Comparison of ENCODE assay signal across 1 cellular context in genomic region chr20:49713779-49714712, GRCh38.
A peak's percentile ranks its signal among the peaks of the same experiment; 100 is the strongest.
TF ChIP-seq lines count a peak whose summit lies in the region.

A gene with protein sequence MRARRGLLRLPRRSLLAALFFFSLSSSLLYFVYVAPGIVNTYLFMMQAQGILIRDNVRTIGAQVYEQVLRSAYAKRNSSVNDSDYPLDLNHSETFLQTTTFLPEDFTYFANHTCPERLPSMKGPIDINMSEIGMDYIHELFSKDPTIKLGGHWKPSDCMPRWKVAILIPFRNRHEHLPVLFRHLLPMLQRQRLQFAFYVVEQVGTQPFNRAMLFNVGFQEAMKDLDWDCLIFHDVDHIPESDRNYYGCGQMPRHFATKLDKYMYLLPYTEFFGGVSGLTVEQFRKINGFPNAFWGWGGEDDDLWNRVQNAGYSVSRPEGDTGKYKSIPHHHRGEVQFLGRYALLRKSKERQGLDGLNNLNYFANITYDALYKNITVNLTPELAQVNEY (minus strand): TSS chr20:49713878. CDS start chr20:49713690, 188 bp downstream.

TF ChIP-seq in HepG2, 621 proteins besides CTCF, POLR2A, EP300 and RAD21 (continued from another document and continues in another):
- peak; percentile 56; the same call in 1 of the 2 replicates for TF ChIP-seq TFDP1 (CRISPR knock-in tag; IDR thresholded peaks at IDR 0.05; ENCODE audit: borderline replicate concordance)
- 0 out of 2 replicates have a peak, but pooled peaks have one; percentile 30 for TF ChIP-seq NCOA2 (CRISPR knock-in tag; IDR thresholded peaks at IDR 0.05)
- no peak for TF ChIP-seq ZNF234 (CRISPR knock-in tag; conservative IDR thresholded peaks at IDR 0.05)
- no peak; the same call in 1 of the 2 replicates for TF ChIP-seq DR1 (CRISPR knock-in tag; IDR thresholded peaks at IDR 0.05)
- TF ChIP-seq ZNF282 (IDR thresholded peaks at IDR 0.05; ENCODE audit: partially characterized antibody), result no peak
- 0 out of 2 replicates have a peak, but pooled peaks have one; percentile 30 for TF ChIP-seq ZNF225 (CRISPR knock-in tag; IDR thresholded peaks at IDR 0.05)
- TF ChIP-seq RFX3 (CRISPR knock-in tag; IDR thresholded peaks at IDR 0.05), result no peak
- TF ChIP-seq SRSF4 (IDR thresholded peaks at IDR 0.05; ENCODE audit: low read depth, low read length, poor library complexity, severe bottlenecking), result no peak
- TF ChIP-seq, protein P1, sequence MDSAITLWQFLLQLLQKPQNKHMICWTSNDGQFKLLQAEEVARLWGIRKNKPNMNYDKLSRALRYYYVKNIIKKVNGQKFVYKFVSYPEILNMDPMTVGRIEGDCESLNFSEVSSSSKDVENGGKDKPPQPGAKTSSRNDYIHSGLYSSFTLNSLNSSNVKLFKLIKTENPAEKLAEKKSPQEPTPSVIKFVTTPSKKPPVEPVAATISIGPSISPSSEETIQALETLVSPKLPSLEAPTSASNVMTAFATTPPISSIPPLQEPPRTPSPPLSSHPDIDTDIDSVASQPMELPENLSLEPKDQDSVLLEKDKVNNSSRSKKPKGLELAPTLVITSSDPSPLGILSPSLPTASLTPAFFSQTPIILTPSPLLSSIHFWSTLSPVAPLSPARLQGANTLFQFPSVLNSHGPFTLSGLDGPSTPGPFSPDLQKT (CRISPR knock-in tag; IDR thresholded peaks at IDR 0.05; ENCODE audit: borderline replicate concordance), result no peak
- peak; percentile 45; the same call in 1 of the 2 replicates for TF ChIP-seq SMAD3 (CRISPR knock-in tag; IDR thresholded peaks at IDR 0.05)
- TF ChIP-seq, protein P2, sequence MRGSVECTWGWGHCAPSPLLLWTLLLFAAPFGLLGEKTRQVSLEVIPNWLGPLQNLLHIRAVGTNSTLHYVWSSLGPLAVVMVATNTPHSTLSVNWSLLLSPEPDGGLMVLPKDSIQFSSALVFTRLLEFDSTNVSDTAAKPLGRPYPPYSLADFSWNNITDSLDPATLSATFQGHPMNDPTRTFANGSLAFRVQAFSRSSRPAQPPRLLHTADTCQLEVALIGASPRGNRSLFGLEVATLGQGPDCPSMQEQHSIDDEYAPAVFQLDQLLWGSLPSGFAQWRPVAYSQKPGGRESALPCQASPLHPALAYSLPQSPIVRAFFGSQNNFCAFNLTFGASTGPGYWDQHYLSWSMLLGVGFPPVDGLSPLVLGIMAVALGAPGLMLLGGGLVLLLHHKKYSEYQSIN (CRISPR knock-in tag; IDR thresholded peaks at IDR 0.05; ENCODE audit: borderline replicate concordance), result no peak
- TF ChIP-seq, protein P3, sequence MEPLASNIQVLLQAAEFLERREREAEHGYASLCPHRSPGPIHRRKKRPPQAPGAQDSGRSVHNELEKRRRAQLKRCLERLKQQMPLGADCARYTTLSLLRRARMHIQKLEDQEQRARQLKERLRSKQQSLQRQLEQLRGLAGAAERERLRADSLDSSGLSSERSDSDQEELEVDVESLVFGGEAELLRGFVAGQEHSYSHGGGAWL (CRISPR knock-in tag; IDR thresholded peaks at IDR 0.05), result no peak
- TF ChIP-seq HNRNPK (IDR thresholded peaks at IDR 0.05; ENCODE audit: low read depth, low read length, poor library complexity, severe bottlenecking), result no peak
- TF ChIP-seq SMARCC2 (IDR thresholded peaks at IDR 0.05), result no peak
- no peak for TF ChIP-seq SNAI1 (CRISPR knock-in tag; IDR thresholded peaks at IDR 0.05; ENCODE audit: borderline replicate concordance)
- no peak for TF ChIP-seq ZBED4 (CRISPR knock-in tag; IDR thresholded peaks at IDR 0.05; ENCODE audit: borderline replicate concordance)
- no peak for TF ChIP-seq BATF2 (CRISPR knock-in tag; IDR thresholded peaks at IDR 0.05)
- no peak; the same call in 1 of the 2 replicates for TF ChIP-seq ZNF350 (CRISPR knock-in tag; IDR thresholded peaks at IDR 0.05; ENCODE audit: borderline replicate concordance, low read depth)
- peak; percentile 56 for TF ChIP-seq ZSCAN29 (CRISPR knock-in tag; conservative IDR thresholded peaks at IDR 0.05)
- TF ChIP-seq ZKSCAN8 (CRISPR knock-in tag; IDR thresholded peaks at IDR 0.05; ENCODE audit: borderline replicate concordance), result peak; percentile 64
- TF ChIP-seq NFATC3 (CRISPR knock-in tag; IDR thresholded peaks at IDR 0.05), result no peak
- TF ChIP-seq, protein P4, sequence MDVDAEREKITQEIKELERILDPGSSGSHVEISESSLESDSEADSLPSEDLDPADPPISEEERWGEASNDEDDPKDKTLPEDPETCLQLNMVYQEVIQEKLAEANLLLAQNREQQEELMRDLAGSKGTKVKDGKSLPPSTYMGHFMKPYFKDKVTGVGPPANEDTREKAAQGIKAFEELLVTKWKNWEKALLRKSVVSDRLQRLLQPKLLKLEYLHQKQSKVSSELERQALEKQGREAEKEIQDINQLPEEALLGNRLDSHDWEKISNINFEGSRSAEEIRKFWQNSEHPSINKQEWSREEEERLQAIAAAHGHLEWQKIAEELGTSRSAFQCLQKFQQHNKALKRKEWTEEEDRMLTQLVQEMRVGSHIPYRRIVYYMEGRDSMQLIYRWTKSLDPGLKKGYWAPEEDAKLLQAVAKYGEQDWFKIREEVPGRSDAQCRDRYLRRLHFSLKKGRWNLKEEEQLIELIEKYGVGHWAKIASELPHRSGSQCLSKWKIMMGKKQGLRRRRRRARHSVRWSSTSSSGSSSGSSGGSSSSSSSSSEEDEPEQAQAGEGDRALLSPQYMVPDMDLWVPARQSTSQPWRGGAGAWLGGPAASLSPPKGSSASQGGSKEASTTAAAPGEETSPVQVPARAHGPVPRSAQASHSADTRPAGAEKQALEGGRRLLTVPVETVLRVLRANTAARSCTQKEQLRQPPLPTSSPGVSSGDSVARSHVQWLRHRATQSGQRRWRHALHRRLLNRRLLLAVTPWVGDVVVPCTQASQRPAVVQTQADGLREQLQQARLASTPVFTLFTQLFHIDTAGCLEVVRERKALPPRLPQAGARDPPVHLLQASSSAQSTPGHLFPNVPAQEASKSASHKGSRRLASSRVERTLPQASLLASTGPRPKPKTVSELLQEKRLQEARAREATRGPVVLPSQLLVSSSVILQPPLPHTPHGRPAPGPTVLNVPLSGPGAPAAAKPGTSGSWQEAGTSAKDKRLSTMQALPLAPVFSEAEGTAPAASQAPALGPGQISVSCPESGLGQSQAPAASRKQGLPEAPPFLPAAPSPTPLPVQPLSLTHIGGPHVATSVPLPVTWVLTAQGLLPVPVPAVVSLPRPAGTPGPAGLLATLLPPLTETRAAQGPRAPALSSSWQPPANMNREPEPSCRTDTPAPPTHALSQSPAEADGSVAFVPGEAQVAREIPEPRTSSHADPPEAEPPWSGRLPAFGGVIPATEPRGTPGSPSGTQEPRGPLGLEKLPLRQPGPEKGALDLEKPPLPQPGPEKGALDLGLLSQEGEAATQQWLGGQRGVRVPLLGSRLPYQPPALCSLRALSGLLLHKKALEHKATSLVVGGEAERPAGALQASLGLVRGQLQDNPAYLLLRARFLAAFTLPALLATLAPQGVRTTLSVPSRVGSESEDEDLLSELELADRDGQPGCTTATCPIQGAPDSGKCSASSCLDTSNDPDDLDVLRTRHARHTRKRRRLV (CRISPR knock-in tag; IDR thresholded peaks at IDR 0.05), result no peak
- TF ChIP-seq CREBL2 (CRISPR knock-in tag; IDR thresholded peaks at IDR 0.05; ENCODE audit: borderline replicate concordance), result 0 out of 2 replicates have a peak, but pooled peaks have one; percentile 53
- TF ChIP-seq AKAP8 (CRISPR knock-in tag; IDR thresholded peaks at IDR 0.05), result no peak
- TF ChIP-seq ZNF567 (CRISPR knock-in tag; IDR thresholded peaks at IDR 0.05; ENCODE audit: borderline replicate concordance), result no peak
- TF ChIP-seq ZNF782 (CRISPR knock-in tag; IDR thresholded peaks at IDR 0.05; ENCODE audit: borderline replicate concordance), result no peak
- TF ChIP-seq RFXAP (CRISPR knock-in tag; IDR thresholded peaks at IDR 0.05; ENCODE audit: borderline replicate concordance), result no peak
- no peak for TF ChIP-seq LRRFIP1 (CRISPR knock-in tag; conservative IDR thresholded peaks at IDR 0.05)
- peak; percentile 23; the same call in 1 of the 2 replicates for TF ChIP-seq HMG20A (CRISPR knock-in tag; IDR thresholded peaks at IDR 0.05; ENCODE audit: borderline replicate concordance)
- TF ChIP-seq, protein P5, sequence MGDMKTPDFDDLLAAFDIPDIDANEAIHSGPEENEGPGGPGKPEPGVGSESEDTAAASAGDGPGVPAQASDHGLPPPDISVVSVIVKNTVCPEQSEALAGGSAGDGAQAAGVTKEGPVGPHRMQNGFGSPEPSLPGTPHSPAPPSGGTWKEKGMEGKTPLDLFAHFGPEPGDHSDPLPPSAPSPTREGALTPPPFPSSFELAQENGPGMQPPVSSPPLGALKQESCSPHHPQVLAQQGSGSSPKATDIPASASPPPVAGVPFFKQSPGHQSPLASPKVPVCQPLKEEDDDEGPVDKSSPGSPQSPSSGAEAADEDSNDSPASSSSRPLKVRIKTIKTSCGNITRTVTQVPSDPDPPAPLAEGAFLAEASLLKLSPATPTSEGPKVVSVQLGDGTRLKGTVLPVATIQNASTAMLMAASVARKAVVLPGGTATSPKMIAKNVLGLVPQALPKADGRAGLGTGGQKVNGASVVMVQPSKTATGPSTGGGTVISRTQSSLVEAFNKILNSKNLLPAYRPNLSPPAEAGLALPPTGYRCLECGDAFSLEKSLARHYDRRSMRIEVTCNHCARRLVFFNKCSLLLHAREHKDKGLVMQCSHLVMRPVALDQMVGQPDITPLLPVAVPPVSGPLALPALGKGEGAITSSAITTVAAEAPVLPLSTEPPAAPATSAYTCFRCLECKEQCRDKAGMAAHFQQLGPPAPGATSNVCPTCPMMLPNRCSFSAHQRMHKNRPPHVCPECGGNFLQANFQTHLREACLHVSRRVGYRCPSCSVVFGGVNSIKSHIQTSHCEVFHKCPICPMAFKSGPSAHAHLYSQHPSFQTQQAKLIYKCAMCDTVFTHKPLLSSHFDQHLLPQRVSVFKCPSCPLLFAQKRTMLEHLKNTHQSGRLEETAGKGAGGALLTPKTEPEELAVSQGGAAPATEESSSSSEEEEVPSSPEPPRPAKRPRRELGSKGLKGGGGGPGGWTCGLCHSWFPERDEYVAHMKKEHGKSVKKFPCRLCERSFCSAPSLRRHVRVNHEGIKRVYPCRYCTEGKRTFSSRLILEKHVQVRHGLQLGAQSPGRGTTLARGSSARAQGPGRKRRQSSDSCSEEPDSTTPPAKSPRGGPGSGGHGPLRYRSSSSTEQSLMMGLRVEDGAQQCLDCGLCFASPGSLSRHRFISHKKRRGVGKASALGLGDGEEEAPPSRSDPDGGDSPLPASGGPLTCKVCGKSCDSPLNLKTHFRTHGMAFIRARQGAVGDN (CRISPR knock-in tag; IDR thresholded peaks at IDR 0.05), result peak; percentile 76
- TF ChIP-seq NFYC (CRISPR knock-in tag; IDR thresholded peaks at IDR 0.05), result no peak
- peak; percentile 73; the same call in 1 of the 2 replicates for TF ChIP-seq MYNN (CRISPR knock-in tag; IDR thresholded peaks at IDR 0.05; ENCODE audit: low read depth)
